In genomic region chr16:48811478-48811877, GRCh38 we compare ENCODE assay signal across 29 cellular contexts.
DNase-seq lines count a peak whose midpoint lies in the region; ATAC-seq and TF ChIP-seq lines count a peak whose summit lies in the region.
"Had no signal": no experiment of that assay in that cellular context is flagged by ENCODE, and none has a peak within 500 bp of the region (broad histone marks: within the 10 kb centered on the region; RNA-seq: fewer than 3 reads in every experiment).

No MANE protein-coding gene starts in this region.

- no peak overlapping the region for H3K27ac ChIP-seq in right cardiac atrium (ENCODE audit: low read length)
- no peak overlapping the region for H3K27ac ChIP-seq in esophagus muscularis mucosa (replicated peaks in 1 of 4)
- no peak overlapping the region for H3K27ac ChIP-seq in testis
- H3K27ac ChIP-seq: esophagus squamous epithelium, stomach, tibial artery had no signal

- no peaks in the 10 kb centered on the region for H3K9me3 ChIP-seq in right cardiac atrium (ENCODE audit: control insufficient read depth, low read length)
- H3K9me3 ChIP-seq in esophagus muscularis mucosa = no peaks in the 10 kb centered on the region
- no peaks in the 10 kb centered on the region for H3K9me3 ChIP-seq in testis
- H3K9me3 ChIP-seq: esophagus squamous epithelium, SK-N-SH, tibial artery had no signal

- no peak for ATAC-seq in Right ventricle myocardium inferior
- ATAC-seq in right cardiac atrium = no peak
- ATAC-seq in left colon = no peak
- ATAC-seq: activated CD4-positive, alpha-beta T cell treated with anti-CD3 and anti-CD28 coated beads for 36 hours; activated CD8-positive, alpha-beta T cell treated with anti-CD3 and anti-CD28 coated beads, Interleukin-2, amount 10 ng/mL, durations not matched to agents 7 days and 5 days; effector memory CD8-positive, alpha-beta T cell; T-helper 17 cell had no signal

- H3K27me3 ChIP-seq in right cardiac atrium (ENCODE audit: control insufficient read depth, insufficient read depth) = no peaks in the 10 kb centered on the region
- H3K27me3 ChIP-seq in esophagus muscularis mucosa = peaks cover 0 to 50% (median 8%) of the 10 kb centered on the region in 4 donors
- no peaks in the 10 kb centered on the region for H3K27me3 ChIP-seq in testis

- 24% methylated on average over 11 of the region's 11 CpGs for WGBS in right cardiac atrium
- 37% methylated on average over 11 of the region's 11 CpGs for whole genome bisulfite sequencing in esophagus muscularis mucosa
- 24 to 30% methylated on average over 11 of the region's 11 CpGs for WGBS in testis, 2 donors

- DNase-seq in Right ventricle myocardium inferior (ENCODE audit: missing footprints) (peak; percentile 55), right cardiac atrium (no peak), esophagus muscularis mucosa (ENCODE audit: extremely low spot score) (peak; percentile 74), iPS-NIHi7 (ENCODE audit: extremely low spot score) (peak; percentile 66), testis (peak; percentile 22), posterior vena cava (ENCODE audit: low spot score) (no peak), left colon (no peak), GM10248 (ENCODE audit: extremely low spot score) (no peak)
- DNase-seq: 8988T; activated CD4-positive, alpha-beta T cell treated with anti-CD3 and anti-CD28 coated beads for 36 hours; activated CD8-positive, alpha-beta T cell treated with anti-CD3 and anti-CD28 coated beads, Interleukin-2, amount 10 ng/mL, durations not matched to agents 7 days and 5 days; activated effector memory CD4-positive, alpha-beta T cell treated with Interleukin-2 at 50 U/mL for 16 hours; activated T-cell treated with anti-CD3 and anti-CD28 coated beads for 4 hours; aorta; CD4-positive, alpha-beta memory T cell; cortex of kidney; effector memory CD8-positive, alpha-beta T cell; esophagus squamous epithelium; HFFc6; hippocampal formation; NCI-H146; NCI-H446; NCI-H82; occipital lobe; stimulated activated CD4-positive, alpha-beta T cell treated with anti-CD3 and anti-CD28 coated beads, Interleukin-2, amount 100 ng/mL, for 24 hours; stomach; T-helper 17 cell; tibial artery had no signal

- TF ChIP-seq CTCF in esophagus muscularis mucosa (IDR thresholded peaks at IDR 0.05) (no peak), testis (IDR thresholded peaks at IDR 0.05) (no peak), GM10248 (IDR thresholded peaks at IDR 0.05; ENCODE audit: control extremely low read depth, extremely low read depth, low read depth, missing control alignments) (no peak)

- intact Hi-C loops in Right ventricle myocardium inferior (cut with DNase I) (no loop called here), right cardiac atrium (cut with DNase I) (no loop called here), esophagus muscularis mucosa (cut with DNase I) (no loop called here), testis (cut with DNase I; ENCODE audit: low total_unique reads) (no loop called here), posterior vena cava (cut with DNase I) (no loop called here), left colon (cut with DNase I, micrococcal nuclease) (loop anchor here in 1 of 2 donors (10.0 kb wide), 1 partner anchor 63 kb away; no protein-coding TSS in a partner anchor)

- CTCF ChIA-PET in GM10248 (lab: Yijun Ruan, JAX) = no interaction called here

- H3K4me3 ChIP-seq in right cardiac atrium (ENCODE audit: low read length) (no peak overlapping the region), esophagus muscularis mucosa (peak overlapping the region in 2 of 4 donors; percentile 26 to 29), testis (peak overlapping the region; percentile 37 to 51)
- H3K4me3 ChIP-seq: tibial artery had no signal

- POLR2A ChIA-PET in GM10248 (lab: Yijun Ruan, JAX) = no interaction called here

- TF ChIP-seq POLR2A in esophagus muscularis mucosa (IDR thresholded peaks at IDR 0.05; ENCODE audit: low read depth) = no peak
- no peak for TF ChIP-seq POLR2A in testis (IDR thresholded peaks at IDR 0.05)

- no peak for TF ChIP-seq EP300 in esophagus muscularis mucosa (IDR thresholded peaks at IDR 0.05)

- H3K36me3 ChIP-seq in esophagus muscularis mucosa (no peaks in the 10 kb centered on the region), testis (ENCODE audit: low read depth, missing control alignments) (no peaks in the 10 kb centered on the region)
- H3K36me3 ChIP-seq: esophagus squamous epithelium, stomach, tibial artery had no signal

- H3K4me1 ChIP-seq in right cardiac atrium (ENCODE audit: control insufficient read depth, insufficient read depth, low read length) (no peaks in the 10 kb centered on the region), esophagus muscularis mucosa (peaks cover 4 to 10% (median 7%) of the 10 kb centered on the region in 4 donors), testis (peaks cover 2% of the 10 kb centered on the region)

Comparison
In these comparisons a context has a peak if more than half of its experiments do, and no peak if none do; other contexts are left out.
1. DNase-seq: peak in Right ventricle myocardium inferior (single experiment), esophagus muscularis mucosa (single experiment), iPS-NIHi7 (single experiment) and testis (single experiment); none in right cardiac atrium (0 of 3), posterior vena cava (single experiment), left colon (0 of 2) and GM10248 (single experiment).